Comparison of ENCODE assay signal across 2 cellular contexts in the genomic region with DNA sequence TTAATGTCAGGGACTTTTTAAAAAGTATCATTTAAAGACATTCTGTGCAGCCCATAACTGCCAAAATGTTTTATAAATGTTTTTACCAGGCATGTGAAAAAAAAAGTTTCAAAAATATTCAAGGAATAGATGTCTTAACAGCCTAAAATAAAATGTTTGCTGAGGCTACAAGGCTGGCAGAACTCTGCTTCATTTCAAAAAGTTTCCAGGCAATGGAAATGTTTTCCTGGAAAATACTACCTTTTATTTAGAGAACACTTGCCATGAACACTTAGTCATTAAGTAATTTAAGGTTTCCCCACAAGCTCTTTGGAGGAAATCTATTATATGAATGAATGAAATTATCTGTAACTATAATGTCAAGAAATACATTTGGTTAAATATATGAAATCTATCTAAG.
TF ChIP-seq lines count a peak whose summit lies in the region.

No MANE protein-coding gene starts in this region.

TF ChIP-seq in liver, 16 proteins besides CTCF, POLR2A, EP300 and RAD21 (continued from another document):
- TF ChIP-seq ZBTB33 (IDR thresholded peaks at IDR 0.05) (no peak), JUND (IDR thresholded peaks at IDR 0.05) (peak in 1 of 2 donors; percentile 50), REST (IDR thresholded peaks at IDR 0.05) (no peak), FOXA2 (IDR thresholded peaks at IDR 0.05) (no peak), YY1 (IDR thresholded peaks at IDR 0.05) (peak; percentile 15), HNF4A (conservative IDR thresholded peaks at IDR 0.05) (peak in 1 of 2 donors; percentile 25), TAF1 (conservative IDR thresholded peaks at IDR 0.05) (no peak), FOXA1 (IDR thresholded peaks at IDR 0.05) (no peak), GABPA (IDR thresholded peaks at IDR 0.05 in 1 of 2, conservative IDR thresholded peaks at IDR 0.05 in 1 of 2) (no peak), HNF4G (IDR thresholded peaks at IDR 0.05) (no peak), RXRA (IDR thresholded peaks at IDR 0.05) (peak in 1 of 2 donors; percentile 25), SP1 (IDR thresholded peaks at IDR 0.05) (no peak)
- TF ChIP-seq, protein P1, sequence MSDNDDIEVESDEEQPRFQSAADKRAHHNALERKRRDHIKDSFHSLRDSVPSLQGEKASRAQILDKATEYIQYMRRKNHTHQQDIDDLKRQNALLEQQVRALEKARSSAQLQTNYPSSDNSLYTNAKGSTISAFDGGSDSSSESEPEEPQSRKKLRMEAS (IDR thresholded peaks at IDR 0.05), result no peak
- TF ChIP-seq, protein P2, sequence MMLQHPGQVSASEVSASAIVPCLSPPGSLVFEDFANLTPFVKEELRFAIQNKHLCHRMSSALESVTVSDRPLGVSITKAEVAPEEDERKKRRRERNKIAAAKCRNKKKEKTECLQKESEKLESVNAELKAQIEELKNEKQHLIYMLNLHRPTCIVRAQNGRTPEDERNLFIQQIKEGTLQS (IDR thresholded peaks at IDR 0.05), result no peak

TF ChIP-seq in HepG2, 621 proteins besides CTCF, POLR2A, EP300 and RAD21 (continued from another document):
- TF ChIP-seq, protein P3, sequence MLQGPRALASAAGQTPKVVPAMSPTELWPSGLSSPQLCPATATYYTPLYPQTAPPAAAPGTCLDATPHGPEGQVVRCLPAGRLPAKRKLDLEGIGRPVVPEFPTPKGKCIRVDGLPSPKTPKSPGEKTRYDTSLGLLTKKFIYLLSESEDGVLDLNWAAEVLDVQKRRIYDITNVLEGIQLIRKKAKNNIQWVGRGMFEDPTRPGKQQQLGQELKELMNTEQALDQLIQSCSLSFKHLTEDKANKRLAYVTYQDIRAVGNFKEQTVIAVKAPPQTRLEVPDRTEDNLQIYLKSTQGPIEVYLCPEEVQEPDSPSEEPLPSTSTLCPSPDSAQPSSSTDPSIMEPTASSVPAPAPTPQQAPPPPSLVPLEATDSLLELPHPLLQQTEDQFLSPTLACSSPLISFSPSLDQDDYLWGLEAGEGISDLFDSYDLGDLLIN (CRISPR knock-in tag; IDR thresholded peaks at IDR 0.05; ENCODE audit: borderline replicate concordance), result no peak
